10 cellular contexts compared by ENCODE assay signal in genomic region chr20:38985603-38986170, GRCh38. TPM values are rescaled to one million over a fixed set of nuclear protein-coding genes. Genes with fewer than 3 reads are reported as not detected.
DNase-seq lines count a peak whose midpoint lies in the region; ATAC-seq and TF ChIP-seq lines count a peak whose summit lies in the region.
"Had no signal": no experiment of that assay in that cellular context is flagged by ENCODE, and none has a peak within 500 bp of the region (broad histone marks: within the 10 kb centered on the region; RNA-seq: fewer than 3 reads in every experiment).

No MANE protein-coding gene starts in this region.

- H3K4me1 ChIP-seq in MM.1S (ENCODE audit: low read length), result peaks cover 29% of the 10 kb centered on the region
- H3K4me1 ChIP-seq in esophagus squamous epithelium, result peaks cover 10 to 41% (median 17%) of the 10 kb centered on the region in 3 donors

- no peaks in the 10 kb centered on the region for H3K9me2 ChIP-seq in MM.1S (replicated peaks; ENCODE audit: insufficient read depth, low read length)

- H3K36me3 ChIP-seq in MM.1S (replicated peaks; ENCODE audit: insufficient read depth, low read length) (no peaks in the 10 kb centered on the region), esophagus squamous epithelium (peaks cover 0 to 33% (median 0%) of the 10 kb centered on the region in 3 donors)

- H3K4me3 ChIP-seq in MM.1S (ENCODE audit: low read length) (no peak overlapping the region), esophagus squamous epithelium (peak overlapping the region in 1 of 4 donors; percentile 25)

- intact Hi-C loops in esophagus squamous epithelium (cut with DNase I), result no loop called here

- peak; percentile 56 for DNase-seq in COLO829 (ENCODE audit: low spot score)
- DNase-seq in MM.1S, result peak; percentile 56
- DNase-seq in esophagus squamous epithelium (lab: John Stamatoyannopoulos, UW), result no peak
- DNase-seq in omental fat pad (ENCODE audit: low spot score), result no peak
- no peak for DNase-seq in DMS53 treated with DMSO at 0.1 percent for 48 hours (lab: John Stamatoyannopoulos, UW; ENCODE audit: unreplicated experiment)
- DNase-seq in activated CD8-positive, alpha-beta memory T cell treated with anti-CD3 and anti-CD28 coated beads for 24 hours, result no peak
- DNase-seq in cerebellar nuclear complex (lab: John Stamatoyannopoulos, UW), result no peak
- DNase-seq: DND-41, NCI-H2081 treated with DMSO at 0.1 percent for 48 hours had no signal

- H3K9ac ChIP-seq in MM.1S (ENCODE audit: low read length), result no peak overlapping the region

- H3K27me3 ChIP-seq in MM.1S (replicated peaks; ENCODE audit: insufficient read depth, low read length) (no peaks in the 10 kb centered on the region), esophagus squamous epithelium (no peaks in the 10 kb centered on the region)

- no peak overlapping the region for H2AFZ ChIP-seq in MM.1S (ENCODE audit: low read length)

- 44 to 47% methylated on average over 1 of the region's 1 CpG for WGBS in esophagus squamous epithelium, 2 donors

- no peak for TF ChIP-seq POLR2A in esophagus squamous epithelium (IDR thresholded peaks at IDR 0.05)

- H4K20me1 ChIP-seq in MM.1S (ENCODE audit: insufficient read depth, low read length), result no peaks in the 10 kb centered on the region

- H3K9me3 ChIP-seq in MM.1S (replicated peaks; ENCODE audit: insufficient read depth, low read length), result no peaks in the 10 kb centered on the region
- H3K9me3 ChIP-seq in esophagus squamous epithelium, result no peaks in the 10 kb centered on the region

- peaks cover 4% of the 10 kb centered on the region; the same call in 1 of the 2 replicates for H3K79me2 ChIP-seq in MM.1S (ENCODE audit: low read length)

- H3K27ac ChIP-seq in MM.1S (ENCODE audit: low read length) (peak overlapping the region; percentile 21; the same call in 1 of the 2 replicates), esophagus squamous epithelium (peak overlapping the region in 3 of 4 donors; percentile 70 to 79 (median 77))

- TF ChIP-seq CTCF in MM.1S (IDR thresholded peaks at IDR 0.05; ENCODE audit: low read length) (no peak), esophagus squamous epithelium (IDR thresholded peaks at IDR 0.05) (no peak), omental fat pad (IDR thresholded peaks at IDR 0.05) (no peak)

- peaks cover 21% of the 10 kb centered on the region for H3F3A ChIP-seq in MM.1S (ENCODE audit: insufficient read depth, low read length)

- ATAC-seq in omental fat pad (ENCODE audit: low FRiP score) (peak; percentile 66), HG02885 (IDR thresholded peaks at IDR 0.05; ENCODE audit: poor library complexity, unreplicated experiment) (no peak)

- peak overlapping the region; percentile 11; the same call in 1 of the 2 replicates for H3K4me2 ChIP-seq in MM.1S (ENCODE audit: low read depth, low read length)

RNA-seq across cellular contexts. Expression of gene DHX35, which starts 23.5 kb away (rescaled TPM):
- total RNA-seq in esophagus squamous epithelium (10 to 100 TPM in 2 of 4 donors, 1 to 10 TPM in 2; 4.4 to 14.7 (median 10.8) TPM), omental fat pad (10 to 100 TPM; 13.3 to 18.1 (median 15.5) TPM)

RNA-seq across cellular contexts. Expression of gene FAM83D, which starts 59.5 kb away (rescaled TPM):
- total RNA-seq in esophagus squamous epithelium (100 to 1,000 TPM in 1 of 4 donors, 10 to 100 TPM in 3; 53.8 to 105 (median 81.9) TPM), omental fat pad (1 to 10 TPM in 3 of 4 donors, under 1 TPM in 1; 0.93 to 3.2 (median 1.3) TPM)

Comparison
In these comparisons a context has a peak if more than half of its experiments do, and no peak if none do; other contexts are left out.
1. DNase-seq: peak in COLO829 (single experiment) and MM.1S (single experiment); none in esophagus squamous epithelium (single experiment), omental fat pad (single experiment), DMS53 treated with DMSO at 0.1 percent for 48 hours (single experiment), activated CD8-positive, alpha-beta memory T cell treated with anti-CD3 and anti-CD28 coated beads for 24 hours (single experiment) and cerebellar nuclear complex (0 of 2).
2. RNA of gene FAM83D, which starts 59.5 kb away (total RNA-seq): 53.8 to 105 TPM in esophagus squamous epithelium; 0.93 to 3.2 TPM in omental fat pad; every median in the first group is over 10 times any median in the second.